ENCODE assay signal across 38 cellular contexts in genomic region chr4:103044183-103044582, GRCh38. TPM values are rescaled to one million over a fixed set of nuclear protein-coding genes. Genes with fewer than 3 reads are reported as not detected.
DNase-seq lines count a peak whose midpoint lies in the region; ATAC-seq, FAIRE-seq and TF ChIP-seq lines count a peak whose summit lies in the region.
"Had no signal": no experiment of that assay in that cellular context is flagged by ENCODE, and none has a peak within 500 bp of the region (broad histone marks: within the 10 kb centered on the region; RNA-seq: fewer than 3 reads in every experiment).

No MANE protein-coding gene starts in this region.

- H3K9me3 Mint-ChIP-seq in chondrocyte (ENCODE audit: low read depth) = no peaks in the 10 kb centered on the region
- no peaks in the 10 kb centered on the region for H3K9me3 Mint-ChIP-seq in neural crest cell
- H3K9me3 Mint-ChIP-seq in Calu3 (ENCODE audit: low read depth, unreplicated experiment) = no peaks in the 10 kb centered on the region
- H3K9me3 Mint-ChIP-seq: CD14-positive monocyte; CD4-positive, alpha-beta memory T cell; CD4-positive, alpha-beta T cell; CD4-positive, CD25-positive, alpha-beta regulatory T cell; CD8-positive, alpha-beta memory T cell; CD8-positive, alpha-beta T cell had no signal

- no peak overlapping the region for H3K4me2 ChIP-seq in K562 (ENCODE audit: insufficient read depth, low read length)
- H3K4me2 ChIP-seq: A549; BLaER1; BLaER1 treated with 17β-estradiol and CSF1 and Interleukin-3, amounts not matched to agents 10 nM and 100 nM had no signal

- no peak overlapping the region for H3K9ac ChIP-seq in K562 (ENCODE audit: insufficient read depth in 1 of 2, low read depth in 2 of 2, low read length in 2 of 2)
- H3K9ac ChIP-seq: BLaER1; BLaER1 treated with 17β-estradiol and CSF1 and Interleukin-3, amounts not matched to agents 10 nM and 100 nM had no signal

- no peak overlapping the region for H3K4me3 Mint-ChIP-seq in chondrocyte (ENCODE audit: unreplicated experiment)
- no peak overlapping the region for H3K4me3 Mint-ChIP-seq in neural crest cell
- no peak overlapping the region for H3K4me3 Mint-ChIP-seq in Calu3 (ENCODE audit: low read depth, unreplicated experiment)
- H3K4me3 Mint-ChIP-seq: B cell; CD14-positive monocyte; CD4-positive, alpha-beta memory T cell; CD4-positive, alpha-beta T cell; CD4-positive, CD25-positive, alpha-beta regulatory T cell; CD8-positive, alpha-beta memory T cell; CD8-positive, alpha-beta T cell had no signal

- H3K27me3 Mint-ChIP-seq in chondrocyte (ENCODE audit: low read depth) = no peaks in the 10 kb centered on the region
- H3K27me3 Mint-ChIP-seq in neural crest cell (ENCODE audit: low read depth) = no peaks in the 10 kb centered on the region
- no peaks in the 10 kb centered on the region for H3K27me3 Mint-ChIP-seq in Calu3 (ENCODE audit: unreplicated experiment)
- H3K27me3 Mint-ChIP-seq: B cell; CD4-positive, alpha-beta memory T cell; CD4-positive, alpha-beta T cell; CD4-positive, CD25-positive, alpha-beta regulatory T cell; CD8-positive, alpha-beta memory T cell had no signal

- no peak for TF ChIP-seq EP300 in K562 (IDR thresholded peaks at IDR 0.05; ENCODE audit: low read length)

- H4K20me1 ChIP-seq in K562 (replicated peaks; ENCODE audit: control insufficient read depth, insufficient read depth, low read length) = no peaks in the 10 kb centered on the region
- H4K20me1 ChIP-seq: BLaER1; BLaER1 treated with 17β-estradiol and CSF1 and Interleukin-3, amounts not matched to agents 10 nM and 100 nM had no signal

- DNase-seq in GM12891 (ENCODE audit: insufficient read length, low spot score) (no peak), K562 (ENCODE audit: extremely low read depth in 1 of 4, low spot score in 3 of 4) (peak in 1 of 4 experiments; percentile 23), chondrocyte (ENCODE audit: low spot score) (no peak), neural crest cell (ENCODE audit: low read depth, low spot score) (no peak), small intestine (no peak), NCI-H2081 treated with DMSO at 0.1 percent for 48 hours (lab: John Stamatoyannopoulos, UW) (no peak), Calu3 (no peak), A172 (ENCODE audit: low spot score) (no peak)
- DNase-seq: 8988T; ACHN; AML-193; BE2C; C1 segment of cervical spinal cord; Caco-2; CD4-positive, alpha-beta memory T cell; CD4-positive, alpha-beta T cell; CD4-positive, CD25-positive, alpha-beta regulatory T cell; CD8-positive, alpha-beta memory T cell; CD8-positive, alpha-beta T cell; COR-L47; DMS 273 treated with DMSO at 0.1 percent for 48 hours; DMS153; DMS53; DMS79; DMS79 treated with DMSO at 0.1 percent for 48 hours; DND-41; EL had no signal

- H3K9me3 ChIP-seq in K562 (replicated peaks; ENCODE audit: control insufficient read depth, insufficient read depth, low read depth, low read length) (no peaks in the 10 kb centered on the region), small intestine (ENCODE audit: control insufficient read depth, low read depth) (no peaks in the 10 kb centered on the region)
- H3K9me3 ChIP-seq: A549, BE2C, BLaER1, Caco-2 had no signal

- BruUV-seq in K562 (replicated peaks; lab: Mats Ljungman, UMichigan) = no TSS peak
- no TSS peak for BruUV-seq in Calu3 (replicated peaks; lab: Mats Ljungman, UMichigan)

- 0% methylated on average over 2 of the region's 2 CpGs for WGBS in K562 (ENCODE audit: insufficient coverage, low coverage, missing lambda C conversion rate)
- 76 to 86% (median 84%) methylated on average over 2 of the region's 2 CpGs for WGBS in small intestine, 3 donors

- in situ Hi-C loops in K562 (cut with MboI) = no loop called here

- no peak for TF ChIP-seq POLR2A in GM12891 (IDR thresholded peaks at IDR 0.05; ENCODE audit: low read depth, low read length)
- no peak for TF ChIP-seq POLR2A in K562 (conservative IDR thresholded peaks at IDR 0.05)

- no peaks in the 10 kb centered on the region for H3K79me2 ChIP-seq in K562 (ENCODE audit: control insufficient read depth, insufficient read depth, low read length)

- H3K4me1 ChIP-seq in K562 (replicated peaks in 1 of 2; ENCODE audit: control insufficient read depth in 2 of 2, insufficient read depth in 2 of 2, low read length in 2 of 2) = no peaks in the 10 kb centered on the region; a peak in 1 of 5 replicates
- no peaks in the 10 kb centered on the region for H3K4me1 ChIP-seq in small intestine (ENCODE audit: control insufficient read depth in 2 of 2, insufficient read depth in 1 of 2, low read depth in 1 of 2, low read length in 1 of 2)
- H3K4me1 ChIP-seq: A549; BE2C; BLaER1; BLaER1 treated with 17β-estradiol and CSF1 and Interleukin-3, amounts not matched to agents 10 nM and 100 nM; Caco-2 had no signal

- peak; percentile 28 for FAIRE-seq in GM12891 (lab: Jason Lieb, UNC)
- no peak for FAIRE-seq in K562 (lab: Jason Lieb, UNC)
- FAIRE-seq in small intestine (lab: Jason Lieb, UNC) = no peak
- FAIRE-seq: A204.1, A549, D721Med had no signal

- no peak overlapping the region; the same call in 1 of the 2 replicates for H2AFZ ChIP-seq in K562 (ENCODE audit: low read depth, low read length)

- no peak overlapping the region for H3K27ac ChIP-seq in K562 (ENCODE audit: extremely low read depth, low read depth, low read length)
- H3K27ac ChIP-seq in small intestine (ENCODE audit: low read depth in 1 of 2, low read length in 1 of 2) = no peak overlapping the region
- H3K27ac ChIP-seq: 22Rv1; A549; BLaER1; BLaER1 treated with 17β-estradiol and CSF1 and Interleukin-3, amounts not matched to agents 10 nM and 100 nM; C4-2B had no signal

- intact Hi-C loops in K562 (cut with micrococcal nuclease) = no loop called here
- intact Hi-C loops in Calu3 (cut with micrococcal nuclease; ENCODE audit: unreplicated experiment) = no loop called here

- TF ChIP-seq CTCF in K562 (IDR thresholded peaks at IDR 0.05 in 2 of 3, conservative IDR thresholded peaks at IDR 0.05 in 1 of 3; ENCODE audit: insufficient read depth in 2 of 3, low read depth in 1 of 3, low read length in 3 of 3) (no peak), chondrocyte (IDR thresholded peaks at IDR 0.05) (no peak), neural crest cell (conservative IDR thresholded peaks at IDR 0.05) (no peak), Calu3 (IDR thresholded peaks at IDR 0.05; ENCODE audit: unreplicated experiment) (no peak)

- peak overlapping the region; percentile 49 for H3K27ac Mint-ChIP-seq in chondrocyte (ENCODE audit: unreplicated experiment)
- H3K27ac Mint-ChIP-seq in neural crest cell (ENCODE audit: unreplicated experiment) = peak overlapping the region; percentile 36
- H3K27ac Mint-ChIP-seq in Calu3 (ENCODE audit: unreplicated experiment) = no peak overlapping the region
- H3K27ac Mint-ChIP-seq: B cell; CD14-positive monocyte; CD4-positive, alpha-beta T cell; CD4-positive, CD25-positive, alpha-beta regulatory T cell; CD8-positive, alpha-beta T cell had no signal

- TF ChIP-seq RAD21 in K562 (CRISPR knock-in tag; conservative IDR thresholded peaks at IDR 0.05 in 1 of 2, IDR thresholded peaks at IDR 0.05 in 1 of 2) = no peak

- CTCF ChIA-PET in K562 (lab: Yijun Ruan, JAX; ENCODE audit: low intra/inter-chr PET ratio) (no interaction called here), Calu3 (lab: Charles Lee) (no interaction called here)

- peak; percentile 55 for ATAC-seq in K562
- ATAC-seq: A549; CD8-positive, alpha-beta T cell had no signal

- no peaks in the 10 kb centered on the region for H3K9me1 ChIP-seq in K562 (ENCODE audit: control insufficient read depth, insufficient read depth, low read length)

- no peaks in the 10 kb centered on the region for H3K4me1 Mint-ChIP-seq in chondrocyte (ENCODE audit: low read depth)
- H3K4me1 Mint-ChIP-seq in neural crest cell = peaks cover 3% of the 10 kb centered on the region
- H3K4me1 Mint-ChIP-seq in Calu3 (ENCODE audit: low read depth, unreplicated experiment) = no peaks in the 10 kb centered on the region

- POLR2A ChIA-PET in K562 (lab: Yijun Ruan, JAX) = interaction anchor here (0.8 to 1.9 kb wide), 2 partner anchors 9 to 25 kb away, joined by 4 to 6 read pairs; partner anchors contain the start of gene SLC9B1

- H3K36me3 Mint-ChIP-seq in chondrocyte (ENCODE audit: low read depth) (peaks cover 12% of the 10 kb centered on the region), neural crest cell (ENCODE audit: low read depth) (peaks cover 6% of the 10 kb centered on the region), Calu3 (ENCODE audit: insufficient read depth, unreplicated experiment) (no peaks in the 10 kb centered on the region)
- H3K36me3 Mint-ChIP-seq: CD14-positive monocyte had no signal

- H3K36me3 ChIP-seq in K562 (ENCODE audit: control insufficient read depth, insufficient read depth, low read length) = peaks cover 5% of the 10 kb centered on the region; the same call in 1 of the 3 replicates
- no peaks in the 10 kb centered on the region for H3K36me3 ChIP-seq in small intestine (ENCODE audit: control insufficient read depth in 2 of 2, insufficient read depth in 2 of 2, low read length in 2 of 2)

- H3K4me3 ChIP-seq in K562 = no peak overlapping the region
- H3K4me3 ChIP-seq in small intestine (ENCODE audit: low read depth in 1 of 2, low read length in 2 of 2) = no peak overlapping the region
- H3K4me3 ChIP-seq: A549; BLaER1; BLaER1 treated with 17β-estradiol and CSF1 and Interleukin-3, amounts not matched to agents 10 nM and 100 nM had no signal

- H3K27me3 ChIP-seq in K562 (ENCODE audit: control insufficient read depth in 2 of 2, insufficient read depth in 2 of 2, low read length in 2 of 2) = no peaks in the 10 kb centered on the region
- no peaks in the 10 kb centered on the region for H3K27me3 ChIP-seq in small intestine (ENCODE audit: control insufficient read depth in 2 of 2, insufficient read depth in 2 of 2, low read length in 2 of 2)
- H3K27me3 ChIP-seq: BE2C; BLaER1; BLaER1 treated with 17β-estradiol and CSF1 and Interleukin-3, amounts not matched to agents 10 nM and 100 nM had no signal

RNA-seq across cellular contexts. Expression of gene SLC9B1, which starts 24.7 kb away (rescaled TPM):
- 1.6 TPM for polyA plus RNA-seq in GM12891 (2012; ENCODE audit: low read depth, missing spikeins)
- total RNA-seq in K562 (2011; cell fraction: chromatin; rRNA removed; ENCODE audit: low replicate concordance) = 1.2 and 3.1 TPM in 2 replicates
- total RNA-seq in K562 (2011; cell fraction: nucleolus; rRNA removed) = 1.1 and 1.5 TPM in 2 replicates
- 2.4 and 2.8 TPM in 2 replicates for total RNA-seq in K562 (2011; cell fraction: nucleoplasm; rRNA removed)
- total RNA-seq in K562 (2014; rRNA removed) (0.86 TPM in 1 of 2 replicates, not detected in the other), K562 (2014; rRNA removed; fragmentation: Illumina TruSeq; extraction: Trizol) (0.51 and 1.3 TPM in 2 replicates), K562 (2015; rRNA removed; fragmentation: Illumina TruSeq; extraction: Trizol) (0.23 and 0.33 TPM in 2 replicates), K562 (2021) (0.42 and 0.78 TPM in 2 replicates), chondrocyte (1.1 to 1.3 TPM (median 1.1 TPM) in 3 replicates), neural crest cell (1.7 and 2.0 TPM in 2 replicates), Calu3 (2022) (not detected in 2 replicates)
- polyA plus RNA-seq in K562 (2011; rRNA removed) (1.2 and 1.3 TPM in 2 replicates), K562 (2014; fragmentation: Illumina TruSeq; extraction: Trizol) (0.19 and 0.22 TPM in 2 replicates), K562 (2014; fragmentation: Nextera tagmentation; extraction: Ambion mirVana) (under 1 TPM; 0.21 to 0.92 TPM), K562 (2014; rRNA removed) (0.48 TPM in 1 of 2 replicates, not detected in the other), small intestine (under 1 TPM in 1 of 3 donors, not detected in 2; 0.18 TPM)
- 0.54 and 0.77 TPM in 2 replicates for polyA plus RNA-seq in K562 (2011; cell fraction: cytosol; rRNA removed)
- polyA plus RNA-seq in K562 (2011; cell fraction: nucleus; rRNA removed) = 1.3 and 2.7 TPM in 2 replicates
- polyA plus RNA-seq in K562 (2012) = 0.30 and 0.72 TPM in 2 replicates
- polyA minus RNA-seq in K562 (2011; rRNA and poly(A)+ RNA removed) = 1.5 TPM in 2 replicates
- 1.2 TPM in 1 of 2 replicates, not detected in the other for polyA minus RNA-seq in K562 (2011; cell fraction: cytosol; rRNA and poly(A)+ RNA removed)
- polyA minus RNA-seq in K562 (2011; cell fraction: nucleus; rRNA and poly(A)+ RNA removed) = 1.2 and 2.3 TPM in 2 replicates
- total RNA-seq in A172 (2014; rRNA removed; shearing (Covaris generic)) = 0.10 and 0.43 TPM in 2 replicates
- total RNA-seq: Daoy, G401 had no signal

RNA-seq across cellular contexts. Expression of gene SLC9B2, which starts 32.4 kb away (rescaled TPM):
- 13.7 TPM for polyA plus RNA-seq in GM12891 (2012; ENCODE audit: low read depth, missing spikeins)
- total RNA-seq in K562 (2011; cell fraction: chromatin; rRNA removed; ENCODE audit: low replicate concordance) = 9.8 and 17.5 TPM in 2 replicates
- total RNA-seq in K562 (2011; cell fraction: nucleolus; rRNA removed) = 7.9 and 8.5 TPM in 2 replicates
- 10.6 and 18.2 TPM in 2 replicates for total RNA-seq in K562 (2011; cell fraction: nucleoplasm; rRNA removed)
- total RNA-seq in K562 (2014; rRNA removed) (11.4 and 13.5 TPM in 2 replicates), K562 (2014; rRNA removed; fragmentation: Illumina TruSeq; extraction: Trizol) (13.4 and 14.0 TPM in 2 replicates), K562 (2015; rRNA removed; fragmentation: Illumina TruSeq; extraction: Trizol) (11.3 and 11.4 TPM in 2 replicates), K562 (2021) (14.6 and 15.0 TPM in 2 replicates), chondrocyte (18.7 to 21.7 TPM (median 20.3 TPM) in 3 replicates), neural crest cell (21.6 and 24.9 TPM in 2 replicates), Calu3 (2022) (2.7 and 5.0 TPM in 2 replicates)
- polyA plus RNA-seq in K562 (2011; rRNA removed) (7.6 and 10.2 TPM in 2 replicates), K562 (2014; fragmentation: Illumina TruSeq; extraction: Trizol) (13.3 TPM in 2 replicates), K562 (2014; fragmentation: Nextera tagmentation; extraction: Ambion mirVana) (1 to 10 TPM; 6.6 to 8.3 TPM), K562 (2014; rRNA removed) (10.5 and 13.5 TPM in 2 replicates), small intestine (1 to 10 TPM; 3.8 to 5.8 (median 4.0) TPM)
- 5.2 and 6.0 TPM in 2 replicates for polyA plus RNA-seq in K562 (2011; cell fraction: cytosol; rRNA removed)
- 8.2 and 8.7 TPM in 2 replicates for polyA plus RNA-seq in K562 (2011; cell fraction: nucleus; rRNA removed)
- 8.5 and 10.6 TPM in 2 replicates for polyA plus RNA-seq in K562 (2012)
- polyA minus RNA-seq in K562 (2011; rRNA and poly(A)+ RNA removed) = 16.3 and 17.4 TPM in 2 replicates
- 4.3 and 8.2 TPM in 2 replicates for polyA minus RNA-seq in K562 (2011; cell fraction: cytosol; rRNA and poly(A)+ RNA removed)
- 11.0 and 14.1 TPM in 2 replicates for polyA minus RNA-seq in K562 (2011; cell fraction: nucleus; rRNA and poly(A)+ RNA removed)
- 15.0 and 23.7 TPM in 2 replicates for total RNA-seq in A172 (2014; rRNA removed; shearing (Covaris generic))

RNA-seq across cellular contexts. Expression of gene BDH2, which starts 55.5 kb away (rescaled TPM):
- polyA plus RNA-seq in GM12891 (2012; ENCODE audit: low read depth, missing spikeins) = 24.4 TPM
- total RNA-seq in K562 (2011; cell fraction: chromatin; rRNA removed; ENCODE audit: low replicate concordance) = 3.0 and 5.2 TPM in 2 replicates
- total RNA-seq in K562 (2011; cell fraction: nucleolus; rRNA removed) = 3.0 and 3.7 TPM in 2 replicates
- total RNA-seq in K562 (2011; cell fraction: nucleoplasm; rRNA removed) = 2.3 and 3.1 TPM in 2 replicates
- total RNA-seq in K562 (2014; rRNA removed) (5.1 and 8.0 TPM in 2 replicates), K562 (2014; rRNA removed; fragmentation: Illumina TruSeq; extraction: Trizol) (10.0 and 12.8 TPM in 2 replicates), K562 (2015; rRNA removed; fragmentation: Illumina TruSeq; extraction: Trizol) (9.1 and 10.0 TPM in 2 replicates), K562 (2021) (4.9 and 6.0 TPM in 2 replicates), chondrocyte (25.5 to 45.9 TPM (median 27.5 TPM) in 3 replicates), neural crest cell (70.7 and 72.3 TPM in 2 replicates), Calu3 (2022) (8.1 and 15.2 TPM in 2 replicates)
- polyA plus RNA-seq in K562 (2011; rRNA removed) (16.3 and 17.9 TPM in 2 replicates), K562 (2014; fragmentation: Illumina TruSeq; extraction: Trizol) (7.3 and 7.8 TPM in 2 replicates), K562 (2014; fragmentation: Nextera tagmentation; extraction: Ambion mirVana) (10 to 100 TPM in 1 of 2 experiments, 1 to 10 TPM in 1; 9.9 to 10.7 TPM), K562 (2014; rRNA removed) (8.9 and 10.8 TPM in 2 replicates), small intestine (100 to 1,000 TPM in 2 of 3 donors, 10 to 100 TPM in 1; 73.3 to 317 (median 185) TPM)
- polyA plus RNA-seq in K562 (2011; cell fraction: cytosol; rRNA removed) = 5.4 and 7.5 TPM in 2 replicates
- polyA plus RNA-seq in K562 (2011; cell fraction: nucleus; rRNA removed) = 7.8 and 13.9 TPM in 2 replicates
- polyA plus RNA-seq in K562 (2012) = 8.1 TPM in 2 replicates
- 8.0 and 8.1 TPM in 2 replicates for polyA minus RNA-seq in K562 (2011; rRNA and poly(A)+ RNA removed)
- 2.3 and 2.8 TPM in 2 replicates for polyA minus RNA-seq in K562 (2011; cell fraction: cytosol; rRNA and poly(A)+ RNA removed)
- polyA minus RNA-seq in K562 (2011; cell fraction: nucleus; rRNA and poly(A)+ RNA removed) = 3.4 and 4.8 TPM in 2 replicates
- 38.9 and 55.9 TPM in 2 replicates for total RNA-seq in A172 (2014; rRNA removed; shearing (Covaris generic))
